ENCODE assay signal across 8 cellular contexts in genomic region chr20:47359533-47360206, GRCh38. TPM values are rescaled to one million over a fixed set of nuclear protein-coding genes. Genes with fewer than 3 reads are reported as not detected.
DNase-seq lines count a peak whose midpoint lies in the region; ATAC-seq and TF ChIP-seq lines count a peak whose summit lies in the region.

No MANE protein-coding gene starts in this region.

- H3K4me3 Mint-ChIP-seq in nephron progenitor cell: peak overlapping the region; percentile 66

- H3K27ac Mint-ChIP-seq in nephron progenitor cell: peak overlapping the region; percentile 100

- WGBS in ectodermal cell, 2 experiments: 83 to 88% methylated on average over 7 of the region's 7 CpGs

- H3K9me3 ChIP-seq in BE2C: no peaks in the 10 kb centered on the region
- no peaks in the 10 kb centered on the region for H3K9me3 ChIP-seq in ectodermal cell (ENCODE audit: control insufficient read depth, low read length)

- ATAC-seq in HG03139 (IDR thresholded peaks at IDR 0.05; ENCODE audit: unreplicated experiment): no peak

- no peak overlapping the region for H3K4me3 ChIP-seq in BE2C (ENCODE audit: low read depth, low read length)
- H3K4me3 ChIP-seq in ectodermal cell (ENCODE audit: insufficient read depth, low read depth, low read length): no peak overlapping the region

- H3K27me3 Mint-ChIP-seq in nephron progenitor cell (ENCODE audit: low read depth, poor library complexity): no peaks in the 10 kb centered on the region

- 0 out of 2 replicates have a peak, but pooled peaks have one; percentile 6 for TF ChIP-seq CTCF in BE2C (IDR thresholded peaks at IDR 0.05; ENCODE audit: low read depth, low read length)
- TF ChIP-seq CTCF in nephron progenitor cell (IDR thresholded peaks at IDR 0.05): no peak

- H3K27ac ChIP-seq in ectodermal cell (ENCODE audit: insufficient read depth, low read depth, low read length, poor library complexity, severe bottlenecking): peak overlapping the region; percentile 96

- no peaks in the 10 kb centered on the region for H3K9me3 Mint-ChIP-seq in nephron progenitor cell

- H3K4me1 ChIP-seq in BE2C (peaks cover 33% of the 10 kb centered on the region), ectodermal cell (ENCODE audit: control insufficient read depth, insufficient read depth, low read length) (peaks cover 63% of the 10 kb centered on the region)

- DNase-seq in BE2C (no peak), NAMALWA (ENCODE audit: low spot score) (peak; percentile 17), nephron progenitor cell (no peak), putamen (ENCODE audit: low spot score) (no peak), cerebellum (ENCODE audit: low spot score) (no peak), amygdala (lab: John Stamatoyannopoulos, UW) (no peak)

- H3K36me3 ChIP-seq in BE2C (no peaks in the 10 kb centered on the region; the same call in 1 of the 2 replicates), ectodermal cell (ENCODE audit: control insufficient read depth, insufficient read depth, low read length) (no peaks in the 10 kb centered on the region)

- H3K36me3 Mint-ChIP-seq in nephron progenitor cell (ENCODE audit: low read depth): no peaks in the 10 kb centered on the region

- H3K27me3 ChIP-seq in BE2C (no peaks in the 10 kb centered on the region), ectodermal cell (ENCODE audit: control insufficient read depth, insufficient read depth, low read length, poor library complexity, severe bottlenecking) (no peaks in the 10 kb centered on the region)

- H3K4me1 Mint-ChIP-seq in nephron progenitor cell: peaks cover 10% of the 10 kb centered on the region

RNA-seq across cellular contexts. Expression of gene ZMYND8, which starts 3.2 kb away (rescaled TPM):
- polyA plus RNA-seq in BE2C (2012; ENCODE audit: insufficient read depth, insufficient read length, low read depth): 60.5 TPM
- polyA plus RNA-seq in ectodermal cell (2013, experiment 1 of 4): 69.3 TPM
- 67.7 TPM for polyA plus RNA-seq in ectodermal cell (2013, experiment 2 of 4)
- polyA plus RNA-seq in ectodermal cell (2013, experiment 3 of 4): 51.1 TPM
- polyA plus RNA-seq in ectodermal cell (2013, experiment 4 of 4): 46.2 TPM
- 39.7 TPM for total RNA-seq in cerebellum
